Comparison of ENCODE assay signal across 1 cellular context in genomic region chr6:1009041-1009440, GRCh38.
TF ChIP-seq lines count a peak whose summit lies in the region.

No MANE protein-coding gene starts in this region.

TF ChIP-seq in GM12878, 131 proteins besides CTCF, POLR2A, EP300 and RAD21 (continued from another document):
- TF ChIP-seq CEBPZ (IDR thresholded peaks at IDR 0.05; ENCODE audit: low read depth, low read length) (no peak), ZBTB4 (CRISPR knock-in tag; IDR thresholded peaks at IDR 0.05) (no peak), POU2F2 (IDR thresholded peaks at IDR 0.05; ENCODE audit: borderline replicate concordance, low read depth, low read length) (peak; percentile 13; the same call in 1 of the 3 replicates), NR2C2 (IDR thresholded peaks at IDR 0.05; ENCODE audit: borderline replicate concordance, control insufficient read depth, insufficient read length, low read depth) (no peak), ZZZ3 (IDR thresholded peaks at IDR 0.05; ENCODE audit: control insufficient read depth, insufficient read length, low read depth) (no peak), RUNX3 (IDR thresholded peaks at IDR 0.05; ENCODE audit: low read length) (peak; percentile 38; the same call in 1 of the 2 replicates), ETV6 (conservative IDR thresholded peaks at IDR 0.05 in 1 of 2, IDR thresholded peaks at IDR 0.05 in 1 of 2; ENCODE audit: borderline replicate concordance in 1 of 2, low read depth in 1 of 2) (no peak), RFX5 (IDR thresholded peaks at IDR 0.05; ENCODE audit: low read depth, low read length) (no peak)
